9 cellular contexts compared by ENCODE assay signal in genomic region chr12:52050116-52050770, GRCh38. TPM values are rescaled to one million over a fixed set of nuclear protein-coding genes. Genes with fewer than 3 reads are reported as not detected.
DNase-seq lines count a peak whose midpoint lies in the region; ATAC-seq, FAIRE-seq and TF ChIP-seq lines count a peak whose summit lies in the region.
"Had no signal": no experiment of that assay in that cellular context is flagged by ENCODE, and none has a peak within 500 bp of the region (broad histone marks: within the 10 kb centered on the region; RNA-seq: fewer than 3 reads in every experiment).

No MANE protein-coding gene starts in this region.

- POLR2A ChIA-PET in Panc1 (lab: Charles Lee) = interaction anchor here (0.8 kb wide), 1 partner anchor 18 kb away, joined by 3 read pairs; no protein-coding TSS in a partner anchor
- POLR2A ChIA-PET in endothelial cell of umbilical vein (lab: Charles Lee) = interaction anchor here (1.2 kb wide), 1 partner anchor 40 kb away, joined by 6 read pairs; no protein-coding TSS in a partner anchor

- BruUV-seq in Panc1 (replicated peaks; lab: Mats Ljungman, UMichigan) (no TSS peak), endothelial cell of umbilical vein (replicated peaks; lab: Mats Ljungman, UMichigan) (TSS peak; percentile 89)

- H2AFZ ChIP-seq in endothelial cell of umbilical vein (ENCODE audit: low read depth, low read length) = peak overlapping the region; percentile 76

- H3K36me3 Mint-ChIP-seq in natural killer cell = no peaks in the 10 kb centered on the region

- H4K20me1 ChIP-seq in endothelial cell of umbilical vein (replicated peaks; ENCODE audit: control insufficient read depth, extremely low read depth, insufficient read depth, low read length) = no peaks in the 10 kb centered on the region

- ATAC-seq in Panc1 (no peak; the same call in 1 of the 2 replicates), natural killer cell (peak; percentile 11 to 22 (median 14))

- H3K27me3 Mint-ChIP-seq in natural killer cell (ENCODE audit: low read depth in 2 of 2) = peaks cover 0 to 7% of the 10 kb centered on the region in 2 donors

- 0 out of 2 replicates have a peak overlapping the region, but pooled peaks have one; percentile 39 for H3K27ac ChIP-seq in Panc1 (ENCODE audit: low read length)
- peak overlapping the region; percentile 85 for H3K27ac ChIP-seq in endothelial cell of umbilical vein (ENCODE audit: insufficient read depth, low read depth, low read length)

- FAIRE-seq in endothelial cell of umbilical vein (lab: Jason Lieb, UNC) = no peak

- in situ Hi-C loops in Panc1 (cut with HindIII; ENCODE audit: low pct_unique_long_range_greater_than_20kb, low sequenced_read_pairs) = no loop called here

- H3K27ac Mint-ChIP-seq in natural killer cell = peak overlapping the region; percentile 95 to 97

- no peaks in the 10 kb centered on the region for H3K9me3 Mint-ChIP-seq in natural killer cell

- CTCF ChIA-PET in Panc1 (lab: Charles Lee) (no interaction called here), endothelial cell of umbilical vein (lab: Charles Lee) (interaction anchor here (0.9 to 2.7 kb wide), 8 partner anchors 11 to 46 kb away, joined by 3 to 33 read pairs (median 5); no protein-coding TSS in a partner anchor)

- H3K4me3 ChIP-seq in Panc1 (ENCODE audit: low read depth in 2 of 2, low read length in 2 of 2) (peak overlapping the region; percentile 56 to 69), endothelial cell of umbilical vein (replicated peaks in 1 of 3; ENCODE audit: insufficient read depth in 1 of 3, low read depth in 1 of 3, low read length in 3 of 3) (peak overlapping the region; percentile 11 to 36 (median 31))

- H3K36me3 ChIP-seq in Panc1 (ENCODE audit: control insufficient read depth, insufficient read depth, low read length) (no peaks in the 10 kb centered on the region), endothelial cell of umbilical vein (ENCODE audit: control insufficient read depth in 2 of 2, extremely low read depth in 1 of 2, insufficient read depth in 2 of 2, low read length in 2 of 2) (no peaks in the 10 kb centered on the region)

- DNase-seq in SIG-M5 treated with dmso at 0.1 percent for 504 hours (lab: John Stamatoyannopoulos, UW; ENCODE audit: unreplicated experiment) (peak; percentile 45), SIG-M5 (lab: John Stamatoyannopoulos, UW) (no peak), Panc1 (ENCODE audit: low read depth, low spot score) (no peak), endothelial cell of umbilical vein (ENCODE audit: low read depth, low spot score) (no peak), natural killer cell (no peak), NK-92 (lab: John Stamatoyannopoulos, UW; ENCODE audit: unreplicated experiment) (no peak), glomerular visceral epithelial cell (ENCODE audit: extremely low spot score) (no peak), superior temporal gyrus (ENCODE audit: extremely low spot score) (no peak)

- peak overlapping the region; percentile 97 for H3K9ac ChIP-seq in endothelial cell of umbilical vein (replicated peaks; ENCODE audit: extremely low read depth, insufficient read depth, low read length)

- dilution Hi-C loops in endothelial cell of umbilical vein (cut with MboI; ENCODE audit: extremely low pct_ligation_motif_present, low sequenced_read_pairs) = no loop called here

- H3K79me2 ChIP-seq in endothelial cell of umbilical vein (ENCODE audit: control insufficient read depth, insufficient read depth, low read length) = no peaks in the 10 kb centered on the region

- peak overlapping the region; percentile 96 for H3K4me3 Mint-ChIP-seq in natural killer cell

- H3K4me1 Mint-ChIP-seq in natural killer cell = peaks cover 31 to 40% of the 10 kb centered on the region in 2 donors

- H3K4me1 ChIP-seq in Panc1 (ENCODE audit: control insufficient read depth, insufficient read depth, low read length) = peaks cover 4% of the 10 kb centered on the region
- H3K4me1 ChIP-seq in endothelial cell of umbilical vein (ENCODE audit: control insufficient read depth, extremely low read depth, insufficient read depth, low read length) = peaks cover 27% of the 10 kb centered on the region

- TF ChIP-seq POLR2A in endothelial cell of umbilical vein (IDR thresholded peaks at IDR 0.05; ENCODE audit: low read depth, low read length) = no peak

- intact Hi-C loops in Panc1 (cut with micrococcal nuclease; ENCODE audit: unreplicated experiment) (no loop called here), endothelial cell of umbilical vein (cut with micrococcal nuclease) (loop anchor here (2.0 kb wide), 1 partner anchor 55 kb away; no protein-coding TSS in a partner anchor), natural killer cell (cut with micrococcal nuclease) (loop anchor here (1.0 kb wide), 3 partner anchors 8 to 44 kb away; partner anchors contain the start of gene TAMALIN)

- no peaks in the 10 kb centered on the region for H3K9me1 ChIP-seq in endothelial cell of umbilical vein (replicated peaks; ENCODE audit: control insufficient read depth, extremely low read depth, insufficient read depth, low read length)

- H3K9me3 ChIP-seq in Panc1 (ENCODE audit: control insufficient read depth, insufficient read depth, low read depth, low read length) (no peaks in the 10 kb centered on the region), endothelial cell of umbilical vein (replicated peaks; ENCODE audit: control insufficient read depth, insufficient read depth, low read length) (no peaks in the 10 kb centered on the region)

- peak overlapping the region; percentile 75 for H3K4me2 ChIP-seq in endothelial cell of umbilical vein (ENCODE audit: insufficient read depth, low read length)

- TF ChIP-seq CTCF in Panc1 (IDR thresholded peaks at IDR 0.05) (no peak), endothelial cell of umbilical vein (IDR thresholded peaks at IDR 0.05; ENCODE audit: extremely low read depth in 1 of 2, insufficient read depth in 1 of 2, low read depth in 1 of 2, low read length in 2 of 2) (no peak), natural killer cell (IDR thresholded peaks at IDR 0.05) (no peak)

- no peaks in the 10 kb centered on the region for H3K27me3 ChIP-seq in Panc1 (ENCODE audit: control insufficient read depth, insufficient read depth, low read length)
- H3K27me3 ChIP-seq in endothelial cell of umbilical vein (ENCODE audit: control insufficient read depth in 2 of 2, insufficient read depth in 2 of 2, low read length in 2 of 2) = no peaks in the 10 kb centered on the region

TF ChIP-seq in endothelial cell of umbilical vein, 7 proteins besides CTCF, POLR2A, EP300 and RAD21 (continues in another document):
- no peak for TF ChIP-seq FOS (IDR thresholded peaks at IDR 0.05; ENCODE audit: borderline replicate concordance, insufficient read depth, low read length)
- no peak for TF ChIP-seq EZH2 (IDR thresholded peaks at IDR 0.05; ENCODE audit: borderline replicate concordance, low read depth, low read length, severe bottlenecking)

RNA-seq across cellular contexts. Expression of gene NR4A1, which starts 1.0 kb away (rescaled TPM):
- total RNA-seq in Panc1 (2021; ENCODE audit: unreplicated experiment) (2.0 TPM), endothelial cell of umbilical vein (6.8 and 10.2 TPM in 2 replicates), natural killer cell (100 to 1,000 TPM in 1 of 3 donors, 10 to 100 TPM in 2; 72.5 to 177 (median 96.7) TPM)
- 5.5 TPM for polyA plus RNA-seq in Panc1 (2012; ENCODE audit: insufficient read length)
- 13.4 and 18.2 TPM in 2 replicates for polyA plus RNA-seq in endothelial cell of umbilical vein
- 7.8 and 14.6 TPM in 2 replicates for polyA plus RNA-seq in endothelial cell of umbilical vein (2011; cell fraction: cytosol; rRNA removed)
- 58.3 and 72.6 TPM in 2 replicates for polyA plus RNA-seq in endothelial cell of umbilical vein (2011; cell fraction: nucleus; rRNA removed)
- 10.3 and 10.5 TPM in 2 replicates for polyA plus RNA-seq in endothelial cell of umbilical vein (2012)
- polyA minus RNA-seq in endothelial cell of umbilical vein = 3.8 and 7.3 TPM in 2 replicates
- polyA minus RNA-seq in endothelial cell of umbilical vein (2011; cell fraction: cytosol; rRNA and poly(A)+ RNA removed) = 70.1 TPM
- polyA minus RNA-seq in endothelial cell of umbilical vein (2011; cell fraction: nucleus; rRNA and poly(A)+ RNA removed) = 26.7 and 42.7 TPM in 2 replicates

RNA-seq across cellular contexts. Expression of gene ATG101, which starts 19.5 kb away (rescaled TPM):
- total RNA-seq in Panc1 (2021; ENCODE audit: unreplicated experiment) (64.9 TPM), endothelial cell of umbilical vein (41.6 and 43.3 TPM in 2 replicates), natural killer cell (10 to 100 TPM; 18.6 to 32.8 (median 23.3) TPM)
- 104 TPM for polyA plus RNA-seq in Panc1 (2012; ENCODE audit: insufficient read length)
- 67.5 and 78.4 TPM in 2 replicates for polyA plus RNA-seq in endothelial cell of umbilical vein
- polyA plus RNA-seq in endothelial cell of umbilical vein (2011; cell fraction: cytosol; rRNA removed) = 82.7 and 95.4 TPM in 2 replicates
- 56.4 and 61.2 TPM in 2 replicates for polyA plus RNA-seq in endothelial cell of umbilical vein (2011; cell fraction: nucleus; rRNA removed)
- 48.8 and 54.3 TPM in 2 replicates for polyA plus RNA-seq in endothelial cell of umbilical vein (2012)
- 51.6 and 70.4 TPM in 2 replicates for polyA minus RNA-seq in endothelial cell of umbilical vein
- 44.9 TPM for polyA minus RNA-seq in endothelial cell of umbilical vein (2011; cell fraction: cytosol; rRNA and poly(A)+ RNA removed)
- 18.7 and 25.5 TPM in 2 replicates for polyA minus RNA-seq in endothelial cell of umbilical vein (2011; cell fraction: nucleus; rRNA and poly(A)+ RNA removed)

RNA-seq across cellular contexts. Expression of gene SMIM41, which starts 29.3 kb away (rescaled TPM):
- not detected for total RNA-seq in Panc1 (2021; ENCODE audit: unreplicated experiment)
- polyA plus RNA-seq in Panc1 (2012; ENCODE audit: insufficient read length) = not detected
- total RNA-seq in endothelial cell of umbilical vein = not detected in 2 replicates
- not detected in 2 replicates for polyA plus RNA-seq in endothelial cell of umbilical vein
- polyA plus RNA-seq in endothelial cell of umbilical vein (2011; cell fraction: cytosol; rRNA removed) = not detected in 2 replicates
- polyA plus RNA-seq in endothelial cell of umbilical vein (2011; cell fraction: nucleus; rRNA removed) = not detected in 2 replicates
- polyA plus RNA-seq in endothelial cell of umbilical vein (2012) = not detected in 2 replicates
- polyA minus RNA-seq in endothelial cell of umbilical vein = not detected in 2 replicates
- not detected for polyA minus RNA-seq in endothelial cell of umbilical vein (2011; cell fraction: cytosol; rRNA and poly(A)+ RNA removed)
- not detected in 2 replicates for polyA minus RNA-seq in endothelial cell of umbilical vein (2011; cell fraction: nucleus; rRNA and poly(A)+ RNA removed)
- not detected for total RNA-seq in natural killer cell
- total RNA-seq: Daoy had no signal

RNA-seq across cellular contexts. Expression of gene TAMALIN, which starts 43.5 kb away (rescaled TPM):
- total RNA-seq in Panc1 (2021; ENCODE audit: unreplicated experiment) (0.82 TPM), endothelial cell of umbilical vein (87.5 and 88.4 TPM in 2 replicates), natural killer cell (100 to 1,000 TPM; 403 to 663 (median 424) TPM)
- 0.59 TPM for polyA plus RNA-seq in Panc1 (2012; ENCODE audit: insufficient read length)
- polyA plus RNA-seq in endothelial cell of umbilical vein = 50.0 and 53.3 TPM in 2 replicates
- polyA plus RNA-seq in endothelial cell of umbilical vein (2011; cell fraction: cytosol; rRNA removed) = 42.2 and 64.7 TPM in 2 replicates
- 85.1 and 86.5 TPM in 2 replicates for polyA plus RNA-seq in endothelial cell of umbilical vein (2011; cell fraction: nucleus; rRNA removed)
- 68.4 and 77.9 TPM in 2 replicates for polyA plus RNA-seq in endothelial cell of umbilical vein (2012)
- polyA minus RNA-seq in endothelial cell of umbilical vein = 42.6 and 64.3 TPM in 2 replicates
- 0.51 TPM for polyA minus RNA-seq in endothelial cell of umbilical vein (2011; cell fraction: cytosol; rRNA and poly(A)+ RNA removed)
- polyA minus RNA-seq in endothelial cell of umbilical vein (2011; cell fraction: nucleus; rRNA and poly(A)+ RNA removed) = 27.5 and 38.0 TPM in 2 replicates
